Comparison of ENCODE assay signal across 8 cellular contexts in the genomic region with DNA sequence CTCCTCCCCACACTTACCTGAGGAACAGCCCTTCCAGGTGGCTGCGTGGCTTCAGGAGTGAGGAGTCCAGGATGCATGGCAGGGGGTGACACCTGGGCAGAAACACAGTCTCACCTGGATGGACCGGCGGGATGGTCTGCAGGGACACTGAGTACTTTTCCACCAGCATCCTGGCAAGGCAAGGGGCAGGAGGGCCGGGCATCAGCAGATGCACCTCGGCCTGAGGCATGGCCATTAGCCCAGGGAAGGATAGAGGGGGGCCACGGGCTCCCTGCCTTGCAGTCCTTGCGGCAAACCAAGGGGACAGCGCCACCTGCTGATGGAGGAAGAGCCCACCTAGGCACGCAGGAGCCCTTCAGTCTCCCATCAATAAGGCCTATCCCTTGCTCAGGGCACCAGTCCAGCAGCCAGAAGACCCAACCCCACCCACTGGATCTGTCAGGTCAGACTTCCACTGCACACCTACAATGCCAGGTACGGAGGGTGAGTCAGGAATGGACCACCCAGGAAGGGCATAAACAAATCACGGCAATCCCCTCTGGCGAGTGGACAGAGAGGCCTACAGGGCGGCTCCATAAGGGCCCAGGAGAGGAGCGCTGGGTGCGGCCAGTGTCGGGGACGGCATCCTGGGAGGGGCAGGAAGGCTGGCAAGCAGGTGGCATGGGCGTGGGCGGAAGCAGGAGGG. TPM values are rescaled to one million over a fixed set of nuclear protein-coding genes. Genes with fewer than 3 reads are reported as not detected.
A peak's percentile ranks its signal among the peaks of the same experiment; 100 is the strongest.
DNase-seq lines count a peak whose midpoint lies in the region; ATAC-seq, FAIRE-seq and TF ChIP-seq lines count a peak whose summit lies in the region.

No MANE protein-coding gene starts in this region.

- no peaks in the 10 kb centered on the region for H3K9me3 ChIP-seq in HepG2 (ENCODE audit: low read length)

- peaks cover 52% of the 10 kb centered on the region for H3K4me1 Mint-ChIP-seq in activated CD4-positive, alpha-beta T cell treated with anti-CD3 and anti-CD28 coated beads, Interleukin-2, amount 10 ng/mL, durations not matched to agents 24 days and 14 days
- peaks cover 4% of the 10 kb centered on the region for H3K4me1 Mint-ChIP-seq in chondrocyte (ENCODE audit: low read depth)

- intact Hi-C loops in activated CD4-positive, alpha-beta T cell treated with anti-CD3 and anti-CD28 coated beads, Interleukin-2, amount 10 ng/mL, durations not matched to agents 24 days and 14 days (cut with micrococcal nuclease): loop anchor here (1.0 to 5.0 kb wide), 4 partner anchors 102 to 423 kb away; a partner anchor contains a TSS
- intact Hi-C loops in HepG2 (cut with micrococcal nuclease; ENCODE audit: unreplicated experiment): loop anchor here (1.0 to 5.0 kb wide), 4 partner anchors 102 to 410 kb away; a partner anchor contains a TSS

- H3K4me3 Mint-ChIP-seq in activated CD4-positive, alpha-beta T cell treated with anti-CD3 and anti-CD28 coated beads, Interleukin-2, amount 10 ng/mL, durations not matched to agents 24 days and 14 days: peak overlapping the region; percentile 65
- no peak overlapping the region for H3K4me3 Mint-ChIP-seq in chondrocyte (ENCODE audit: unreplicated experiment)

- H3K27me3 Mint-ChIP-seq in activated CD4-positive, alpha-beta T cell treated with anti-CD3 and anti-CD28 coated beads, Interleukin-2, amount 10 ng/mL, durations not matched to agents 24 days and 14 days: no peaks in the 10 kb centered on the region
- peaks cover 8% of the 10 kb centered on the region for H3K27me3 Mint-ChIP-seq in chondrocyte (ENCODE audit: low read depth)

- H3K4me3 ChIP-seq in HepG2 (replicated peaks in 1 of 3; ENCODE audit: insufficient read depth in 1 of 3, low read depth in 2 of 3, low read length in 3 of 3): no peak overlapping the region

- no TSS peak for BruUV-seq in HepG2 (replicated peaks; lab: Mats Ljungman, UMichigan)

- POLR2A ChIA-PET in HepG2 (lab: Yijun Ruan, JAX): no interaction called here

- H3K36me3 Mint-ChIP-seq in activated CD4-positive, alpha-beta T cell treated with anti-CD3 and anti-CD28 coated beads, Interleukin-2, amount 10 ng/mL, durations not matched to agents 24 days and 14 days (ENCODE audit: low read depth): no peaks in the 10 kb centered on the region
- no peaks in the 10 kb centered on the region for H3K36me3 Mint-ChIP-seq in chondrocyte (ENCODE audit: low read depth)

- TF ChIP-seq EP300 in HepG2 (IDR thresholded peaks at IDR 0.05; ENCODE audit: low read depth in 2 of 2, low read length in 2 of 2) (no peak), HepG2 (CRISPR knock-in tag; IDR thresholded peaks at IDR 0.05; ENCODE audit: borderline replicate concordance) (no peak)

- no peaks in the 10 kb centered on the region for H3K79me2 ChIP-seq in HepG2 (ENCODE audit: insufficient read depth, low read length)

- TF ChIP-seq POLR2A in GM12891 (IDR thresholded peaks at IDR 0.05; ENCODE audit: low read depth, low read length): no peak
- TF ChIP-seq POLR2A in HepG2 (IDR thresholded peaks at IDR 0.05; ENCODE audit: insufficient read depth in 1 of 2, low read depth in 2 of 2, low read length in 2 of 2): no peak

- TF ChIP-seq CTCF in chondrocyte (IDR thresholded peaks at IDR 0.05) (peak; percentile 89), HepG2 (CRISPR knock-in tag; IDR thresholded peaks at IDR 0.05) (peak; percentile 100)

- in situ Hi-C loops in HepG2 (cut with HindIII; ENCODE audit: extremely low pct_ligation_motif_present, low pct_unique_long_range_greater_than_20kb): no loop called here

- H2AFZ ChIP-seq in HepG2 (ENCODE audit: low read length): no peak overlapping the region

- no peaks in the 10 kb centered on the region for H4K20me1 ChIP-seq in HepG2 (ENCODE audit: insufficient read depth, low read length)

- peak overlapping the region; percentile 84 for H3K27ac Mint-ChIP-seq in activated CD4-positive, alpha-beta T cell treated with anti-CD3 and anti-CD28 coated beads, Interleukin-2, amount 10 ng/mL, durations not matched to agents 24 days and 14 days
- H3K27ac Mint-ChIP-seq in chondrocyte (ENCODE audit: unreplicated experiment): no peak overlapping the region

- no peaks in the 10 kb centered on the region for H3K36me3 ChIP-seq in HepG2 (replicated peaks in 1 of 2; ENCODE audit: control insufficient read depth in 1 of 2, insufficient read depth in 2 of 2, low read length in 2 of 2)

- FAIRE-seq in GM12891 (lab: Jason Lieb, UNC): peak; percentile 89
- peak; percentile 95 for FAIRE-seq in HepG2 (lab: Jason Lieb, UNC)

- WGBS in HepG2 (ENCODE audit: low lambda C conversion rate): 22% methylated on average over 3 of the region's 19 CpGs

- H3K27me3 ChIP-seq in HepG2 (ENCODE audit: control insufficient read depth in 1 of 2, insufficient read depth in 2 of 2, low read length in 2 of 2): peaks cover 0 to 35% of the 10 kb centered on the region in 2 experiments; a peak in 3 of 5 replicates

- DNase-seq in GM12891 (ENCODE audit: insufficient read length, low spot score) (peak; percentile 79), NCI-H526 treated with DMSO at 0.1 percent for 48 hours (lab: John Stamatoyannopoulos, UW) (peak; percentile 55), chondrocyte (ENCODE audit: low spot score) (no peak), HepG2 (ENCODE audit: low spot score) (peak; percentile 76)
- DNase-seq in activated CD4-positive, alpha-beta T cell treated with anti-CD3 and anti-CD28 coated beads, Interleukin-2, amount 10 ng/mL, durations not matched to agents 24 days and 14 days: peak; percentile 95
- peak; percentile 58 to 77 (median 64) for DNase-seq in stimulated activated CD4-positive, alpha-beta T cell treated with anti-CD3 and anti-CD28 coated beads, TNF-alpha, amount 100 ng/mL, for 1 hour (ENCODE audit: low read depth in 3 of 3, low spot score in 1 of 3)

- H3K27ac ChIP-seq in HepG2 (ENCODE audit: extremely low read length, insufficient read depth, low read length): no peak overlapping the region

- H3K9ac ChIP-seq in HepG2 (ENCODE audit: insufficient read depth, low read depth, low read length): no peak overlapping the region

- H3K4me1 ChIP-seq in HepG2 (ENCODE audit: insufficient read depth, low read length): no peaks in the 10 kb centered on the region

- H3K4me2 ChIP-seq in HepG2 (ENCODE audit: low read depth, low read length): no peak overlapping the region

- peak; percentile 76 for ATAC-seq in HG03432 (IDR thresholded peaks at IDR 0.05; ENCODE audit: unreplicated experiment)
- ATAC-seq in HepG2: peak; percentile 98
- no peak for ATAC-seq in HG03571 (IDR thresholded peaks at IDR 0.05; ENCODE audit: unreplicated experiment)

- CTCF ChIA-PET in HepG2 (lab: Yijun Ruan, JAX; ENCODE audit: low intra/inter-chr PET ratio, low total read pairs): interaction anchor here (0.8 to 1.7 kb wide), 5 partner anchors 9 to 410 kb away, joined by 3 to 12 read pairs (median 4); a partner anchor contains a TSS

- peak; percentile 97 for TF ChIP-seq RAD21 in HepG2 (CRISPR knock-in tag; IDR thresholded peaks at IDR 0.05)

- no peaks in the 10 kb centered on the region for H3K9me3 Mint-ChIP-seq in activated CD4-positive, alpha-beta T cell treated with anti-CD3 and anti-CD28 coated beads, Interleukin-2, amount 10 ng/mL, durations not matched to agents 24 days and 14 days
- H3K9me3 Mint-ChIP-seq in chondrocyte (ENCODE audit: low read depth): no peaks in the 10 kb centered on the region

TF ChIP-seq in GM12891, 5 proteins besides CTCF, POLR2A, EP300 and RAD21:
- TF ChIP-seq POLR2AphosphoS5 (IDR thresholded peaks at IDR 0.05; ENCODE audit: low read depth, low read length) (no peak), PAX5 (IDR thresholded peaks at IDR 0.05; ENCODE audit: insufficient read depth, low read length, severe bottlenecking) (no peak), POU2F2 (IDR thresholded peaks at IDR 0.05; ENCODE audit: low read depth, low read length) (no peak), TAF1 (IDR thresholded peaks at IDR 0.05; ENCODE audit: low read depth, low read length) (no peak), SPI1 (IDR thresholded peaks at IDR 0.05; ENCODE audit: low read depth, low read length) (no peak)

TF ChIP-seq in HepG2, 621 proteins besides CTCF, POLR2A, EP300 and RAD21 (continues in another document):
- no peak for TF ChIP-seq ZNF296 (CRISPR knock-in tag; conservative IDR thresholded peaks at IDR 0.05)
- TF ChIP-seq SMAD1 (CRISPR knock-in tag; IDR thresholded peaks at IDR 0.05; ENCODE audit: borderline replicate concordance, low read depth): 0 out of 2 replicates have a peak, but pooled peaks have one; percentile 15
- TF ChIP-seq FOXO1 (CRISPR knock-in tag; IDR thresholded peaks at IDR 0.05): 0 out of 2 replicates have a peak, but pooled peaks have one; percentile 14
- TF ChIP-seq ZNF160 (CRISPR knock-in tag; IDR thresholded peaks at IDR 0.05): 0 out of 2 replicates have a peak, but pooled peaks have one; percentile 25

RNA-seq across cellular contexts. Expression of a gene that starts 26.0 kb away (rescaled TPM):
- polyA plus RNA-seq in GM12891 (2012; ENCODE audit: low read depth, missing spikeins): not detected
- total RNA-seq in activated CD4-positive, alpha-beta T cell treated with anti-CD3 and anti-CD28 coated beads, Interleukin-2, amount 10 ng/mL, durations not matched to agents 24 days and 14 days: not detected in 2 replicates
- 0.47 TPM in 1 of 3 replicates, not detected in the others for total RNA-seq in chondrocyte
- not detected in 2 replicates for total RNA-seq in HepG2 (2016; rRNA removed; fragmentation: Illumina TruSeq; extraction: Trizol)
- total RNA-seq in HepG2 (2016; cell fraction: cytosol; rRNA removed; fragmentation: Illumina TruSeq; extraction: Trizol; ENCODE audit: low read depth): not detected in 2 replicates
- total RNA-seq in HepG2 (2016; cell fraction: insoluble cytoplasmic fraction; rRNA removed; fragmentation: Illumina TruSeq; extraction: Trizol): not detected in 2 replicates
- not detected in 2 replicates for total RNA-seq in HepG2 (2016; cell fraction: membrane; rRNA removed; fragmentation: Illumina TruSeq; extraction: Trizol)
- total RNA-seq in HepG2 (2016; cell fraction: nucleus; rRNA removed; fragmentation: Illumina TruSeq; extraction: Trizol): not detected in 2 replicates
- not detected in 2 replicates for polyA plus RNA-seq in HepG2 (2011; rRNA removed)
- polyA plus RNA-seq in HepG2 (2011; cell fraction: cytosol; rRNA removed): not detected in 2 replicates
- polyA plus RNA-seq in HepG2 (2011; cell fraction: nucleus; rRNA removed): not detected in 2 replicates
- polyA plus RNA-seq in HepG2 (2012): not detected in 2 replicates
- polyA plus RNA-seq in HepG2 (2016; cell fraction: cytosol; fragmentation: Illumina TruSeq; extraction: Trizol; ENCODE audit: low read depth): not detected in 2 replicates
- polyA plus RNA-seq in HepG2 (2016; cell fraction: insoluble cytoplasmic fraction; fragmentation: Illumina TruSeq; extraction: Trizol; ENCODE audit: low read depth): not detected in 2 replicates
- not detected in 2 replicates for polyA plus RNA-seq in HepG2 (2016; cell fraction: membrane; fragmentation: Illumina TruSeq; extraction: Trizol; ENCODE audit: low read depth)
- not detected in 2 replicates for polyA plus RNA-seq in HepG2 (2016; cell fraction: nucleus; fragmentation: Illumina TruSeq; extraction: Trizol; ENCODE audit: insufficient read depth, low read depth)
- polyA minus RNA-seq in HepG2 (2011; rRNA and poly(A)+ RNA removed; ENCODE audit: low replicate concordance): 1.4 and 2.4 TPM in 2 replicates
- polyA minus RNA-seq in HepG2 (2011; cell fraction: cytosol; rRNA and poly(A)+ RNA removed): not detected in 2 replicates
- polyA minus RNA-seq in HepG2 (2011; cell fraction: nucleus; rRNA and poly(A)+ RNA removed): not detected in 2 replicates
